In the genomic region with DNA sequence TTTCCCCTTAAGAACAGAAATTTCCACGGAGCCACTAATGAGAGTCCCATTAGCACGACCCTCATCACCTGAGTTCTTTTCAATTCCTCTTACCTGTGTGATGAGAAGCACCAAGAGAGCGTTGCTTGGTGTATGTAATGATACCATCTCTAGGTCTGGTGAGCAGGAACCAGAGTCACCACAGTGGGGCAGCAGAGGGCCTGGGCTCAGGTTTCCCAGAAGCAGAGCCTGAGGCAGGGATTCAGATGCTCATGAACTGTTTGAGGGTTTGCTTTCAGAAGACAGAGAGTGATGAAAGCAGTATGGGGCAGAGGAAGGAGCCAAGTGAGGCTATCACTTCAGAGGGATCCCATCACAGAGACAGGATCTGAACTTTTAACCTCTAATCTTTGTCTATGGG, we compare ENCODE assay signal across 1 cellular context.
TF ChIP-seq lines count a peak whose summit lies in the region.

No MANE protein-coding gene starts in this region.

TF ChIP-seq in HepG2, 621 proteins besides CTCF, POLR2A, EP300 and RAD21 (continued from another document):
- TF ChIP-seq ZNF766 (CRISPR knock-in tag; IDR thresholded peaks at IDR 0.05; ENCODE audit: borderline replicate concordance) (no peak), PHF8 (CRISPR knock-in tag; IDR thresholded peaks at IDR 0.05) (no peak), ZNF382 (CRISPR knock-in tag; IDR thresholded peaks at IDR 0.05; ENCODE audit: borderline replicate concordance) (no peak), MXD1 (CRISPR knock-in tag; IDR thresholded peaks at IDR 0.05) (no peak), CAMTA2 (CRISPR knock-in tag; IDR thresholded peaks at IDR 0.05; ENCODE audit: borderline replicate concordance) (no peak), HMG20B (CRISPR knock-in tag; conservative IDR thresholded peaks at IDR 0.05) (no peak), TBP (CRISPR knock-in tag; IDR thresholded peaks at IDR 0.05) (no peak), GATAD1 (CRISPR knock-in tag; IDR thresholded peaks at IDR 0.05) (no peak), ELF1 (CRISPR knock-in tag; IDR thresholded peaks at IDR 0.05) (no peak), STAG1 (CRISPR knock-in tag; IDR thresholded peaks at IDR 0.05) (peak; percentile 91), NR2F6 (IDR thresholded peaks at IDR 0.05) (no peak), NR2F6 (CRISPR knock-in tag; IDR thresholded peaks at IDR 0.05) (peak; percentile 26; the same call in 1 of the 2 replicates), DNMT3B (CRISPR knock-in tag; conservative IDR thresholded peaks at IDR 0.05) (no peak), SAP130 (CRISPR knock-in tag; IDR thresholded peaks at IDR 0.05; ENCODE audit: low read depth) (peak; percentile 52), FOXA3 (CRISPR knock-in tag; IDR thresholded peaks at IDR 0.05) (0 out of 2 replicates have a peak, but pooled peaks have one; percentile 14), THAP11 (CRISPR knock-in tag; IDR thresholded peaks at IDR 0.05) (peak; percentile 56), MIER2 (CRISPR knock-in tag; IDR thresholded peaks at IDR 0.05) (peak; percentile 55; the same call in 1 of the 2 replicates), KMT2B (CRISPR knock-in tag; IDR thresholded peaks at IDR 0.05) (no peak), KDM1A (CRISPR knock-in tag; IDR thresholded peaks at IDR 0.05) (0 out of 2 replicates have a peak, but pooled peaks have one; percentile 19), CEBPG (CRISPR knock-in tag; IDR thresholded peaks at IDR 0.05) (0 out of 2 replicates have a peak, but pooled peaks have one; percentile 7), YY1 (IDR thresholded peaks at IDR 0.05; ENCODE audit: insufficient read depth, insufficient replicate concordance, low read depth, low read length) (no peak), ZKSCAN1 (IDR thresholded peaks at IDR 0.05; ENCODE audit: low read length) (0 out of 2 replicates have a peak, but pooled peaks have one; percentile 26), SRF (IDR thresholded peaks at IDR 0.05; ENCODE audit: low read depth, low read length) (0 out of 2 replicates have a peak, but pooled peaks have one; percentile 24), SOX5 (CRISPR knock-in tag; IDR thresholded peaks at IDR 0.05; ENCODE audit: borderline replicate concordance) (peak; percentile 39; the same call in 1 of the 2 replicates), JDP2 (CRISPR knock-in tag; IDR thresholded peaks at IDR 0.05; ENCODE audit: borderline replicate concordance) (no peak)
- TF ChIP-seq, protein P1, sequence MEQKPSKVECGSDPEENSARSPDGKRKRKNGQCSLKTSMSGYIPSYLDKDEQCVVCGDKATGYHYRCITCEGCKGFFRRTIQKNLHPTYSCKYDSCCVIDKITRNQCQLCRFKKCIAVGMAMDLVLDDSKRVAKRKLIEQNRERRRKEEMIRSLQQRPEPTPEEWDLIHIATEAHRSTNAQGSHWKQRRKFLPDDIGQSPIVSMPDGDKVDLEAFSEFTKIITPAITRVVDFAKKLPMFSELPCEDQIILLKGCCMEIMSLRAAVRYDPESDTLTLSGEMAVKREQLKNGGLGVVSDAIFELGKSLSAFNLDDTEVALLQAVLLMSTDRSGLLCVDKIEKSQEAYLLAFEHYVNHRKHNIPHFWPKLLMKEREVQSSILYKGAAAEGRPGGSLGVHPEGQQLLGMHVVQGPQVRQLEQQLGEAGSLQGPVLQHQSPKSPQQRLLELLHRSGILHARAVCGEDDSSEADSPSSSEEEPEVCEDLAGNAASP (CRISPR knock-in tag; IDR thresholded peaks at IDR 0.05; ENCODE audit: borderline replicate concordance) = 0 out of 2 replicates have a peak, but pooled peaks have one; percentile 18
